In genomic region chr5:58235279-58235678, GRCh38 we compare ENCODE assay signal across 13 cellular contexts.
DNase-seq lines count a peak whose midpoint lies in the region; ATAC-seq, FAIRE-seq and TF ChIP-seq lines count a peak whose summit lies in the region.
"Had no signal": no experiment of that assay in that cellular context is flagged by ENCODE, and none has a peak within 500 bp of the region (broad histone marks: within the 10 kb centered on the region; RNA-seq: fewer than 3 reads in every experiment).

No MANE protein-coding gene starts in this region.

- no peaks in the 10 kb centered on the region for H3K27me3 ChIP-seq in right lobe of liver
- H3K27me3 ChIP-seq: tibial nerve had no signal

- TF ChIP-seq CTCF in AG09319 (IDR thresholded peaks at IDR 0.05; ENCODE audit: low read depth, low read length) (no peak), MCF 10A (IDR thresholded peaks at IDR 0.05; ENCODE audit: unreplicated experiment) (no peak), right lobe of liver (IDR thresholded peaks at IDR 0.05) (no peak)

- peak; percentile 28 for DNase-seq in AG09319 (ENCODE audit: extremely low read depth, low read depth)
- peak; percentile 72 to 74 for DNase-seq in Kasumi-1 (lab: John Stamatoyannopoulos, UW)
- peak; percentile 87 for DNase-seq in MCF 10A (ENCODE audit: unreplicated experiment)
- no peak for DNase-seq in right lobe of liver
- DNase-seq in immature natural killer cell, result no peak
- no peak for DNase-seq in GM12892 (ENCODE audit: insufficient read length)
- no peak for DNase-seq in T-helper 9 cell
- DNase-seq: effector memory CD8-positive, alpha-beta T cell; small intestine had no signal

- TF ChIP-seq POLR2A in right lobe of liver (IDR thresholded peaks at IDR 0.05) (no peak), GM12892 (IDR thresholded peaks at IDR 0.05; ENCODE audit: low read depth, low read length) (no peak)

- intact Hi-C loops in MCF 10A (cut with micrococcal nuclease) (no loop called here), right lobe of liver (cut with DNase I) (no loop called here)

- no peaks in the 10 kb centered on the region for H3K4me1 ChIP-seq in right lobe of liver
- H3K4me1 ChIP-seq: tibial nerve had no signal

- CTCF ChIA-PET in MCF 10A (lab: Yijun Ruan, JAX), result interaction anchor here (0.6 to 1.1 kb wide), 5 partner anchors 45 to 461 kb away, joined by 3 to 4 read pairs (median 3); no protein-coding TSS in a partner anchor

- POLR2A ChIA-PET in MCF 10A (lab: Yijun Ruan, JAX), result interaction anchor here (1.1 to 2.9 kb wide), 8 partner anchors 10 to 347 kb away, joined by 3 to 29 read pairs (median 6); partner anchors contain the start of gene PLK2

- H3K4me3 ChIP-seq in right lobe of liver, result no peak overlapping the region
- H3K4me3 ChIP-seq: tibial nerve had no signal

- no peaks in the 10 kb centered on the region for H3K27me3 Mint-ChIP-seq in MCF 10A (ENCODE audit: insufficient read depth, unreplicated experiment)
- peaks cover 0 to 4% (median 1%) of the 10 kb centered on the region in 3 donors for H3K27me3 Mint-ChIP-seq in immature natural killer cell (ENCODE audit: low read depth in 3 of 3)
- H3K27me3 Mint-ChIP-seq: B cell; effector memory CD8-positive, alpha-beta T cell had no signal

- no peaks in the 10 kb centered on the region for H3K9me3 ChIP-seq in right lobe of liver
- H3K9me3 ChIP-seq: tibial nerve had no signal

- no peak for FAIRE-seq in GM12892 (lab: Jason Lieb, UNC)
- FAIRE-seq: H1, small intestine had no signal

- H3K27ac Mint-ChIP-seq in MCF 10A (ENCODE audit: low read depth, unreplicated experiment) (peak overlapping the region; percentile 69), immature natural killer cell (no peak overlapping the region)
- H3K27ac Mint-ChIP-seq: B cell; effector memory CD8-positive, alpha-beta T cell had no signal

- 3% methylated on average over 3 of the region's 3 CpGs for WGBS in right lobe of liver (ENCODE audit: insufficient coverage, low coverage, low lambda C conversion rate, missing lambda C conversion rate)

- no peak overlapping the region for H3K4me3 Mint-ChIP-seq in MCF 10A (ENCODE audit: unreplicated experiment)
- no peak overlapping the region for H3K4me3 Mint-ChIP-seq in immature natural killer cell
- H3K4me3 Mint-ChIP-seq: B cell; effector memory CD8-positive, alpha-beta T cell had no signal

- H3K36me3 Mint-ChIP-seq in MCF 10A (ENCODE audit: insufficient read depth, unreplicated experiment), result no peaks in the 10 kb centered on the region
- no peaks in the 10 kb centered on the region for H3K36me3 Mint-ChIP-seq in immature natural killer cell

- ATAC-seq in right lobe of liver (peak; percentile 38 to 94 (median 52)), GM18520 (IDR thresholded peaks at IDR 0.05; ENCODE audit: unreplicated experiment) (no peak)
- ATAC-seq: effector memory CD8-positive, alpha-beta T cell had no signal

- no TSS peak for BruUV-seq in MCF 10A (replicated peaks; lab: Mats Ljungman, UMichigan)

- H3K4me1 Mint-ChIP-seq in MCF 10A (ENCODE audit: insufficient read depth, unreplicated experiment) (peaks cover 25% of the 10 kb centered on the region), immature natural killer cell (no peaks in the 10 kb centered on the region)

- H3K36me3 ChIP-seq in right lobe of liver, result no peaks in the 10 kb centered on the region
- H3K36me3 ChIP-seq: tibial nerve had no signal

- no peak overlapping the region for H3K27ac ChIP-seq in right lobe of liver
- H3K27ac ChIP-seq: tibial nerve had no signal

- no peaks in the 10 kb centered on the region for H3K9me3 Mint-ChIP-seq in MCF 10A (ENCODE audit: unreplicated experiment)
- H3K9me3 Mint-ChIP-seq in immature natural killer cell, result no peaks in the 10 kb centered on the region
- H3K9me3 Mint-ChIP-seq: effector memory CD8-positive, alpha-beta T cell had no signal

Comparison
In these comparisons a context has a peak if more than half of its experiments do, and no peak if none do; other contexts are left out.
1. DNase-seq: peak in AG09319 (single experiment), Kasumi-1 (2 of 2) and MCF 10A (single experiment); none in right lobe of liver (0 of 3), immature natural killer cell (0 of 3), GM12892 (single experiment) and T-helper 9 cell (single experiment).